In the genomic region with DNA sequence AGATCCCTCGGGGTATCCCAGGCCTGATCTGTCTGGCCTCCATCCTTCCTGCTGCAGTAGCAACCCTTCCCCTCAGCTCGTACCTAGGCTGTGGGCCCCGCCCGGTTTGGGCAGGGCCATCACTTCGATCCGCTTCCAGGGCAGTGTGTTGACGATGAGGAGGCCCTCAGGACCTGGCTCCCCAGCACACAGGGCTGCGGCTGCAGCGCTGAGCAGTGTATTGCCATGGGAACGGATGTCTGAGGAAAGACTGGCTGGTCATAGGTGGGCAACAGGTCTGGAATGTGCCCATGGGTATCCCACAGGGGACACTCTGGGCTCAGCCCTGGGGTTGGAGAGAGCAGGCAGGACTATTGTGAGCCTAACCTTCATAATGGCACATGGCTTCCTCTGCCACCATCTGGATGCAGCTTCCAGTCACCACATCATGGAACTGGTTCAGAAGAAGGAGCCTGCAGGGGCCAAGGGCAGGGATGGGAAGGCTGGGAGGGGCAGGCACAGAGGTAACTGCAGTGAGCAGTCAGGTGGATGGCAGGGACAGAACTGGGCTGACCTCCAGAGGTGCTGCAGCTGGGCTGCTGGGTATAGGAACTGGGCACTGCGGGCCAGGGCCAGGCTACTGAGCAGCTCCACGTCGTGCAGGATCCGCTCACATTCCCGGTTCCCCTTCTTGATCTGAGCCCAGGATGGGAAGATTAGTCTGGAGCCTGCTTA, we compare ENCODE assay signal across 29 cellular contexts.
"Had no signal": no experiment of that assay in that cellular context is flagged by ENCODE, and none has a peak within 500 bp of the region (broad histone marks: within the 10 kb centered on the region; RNA-seq: fewer than 3 reads in every experiment).

No MANE protein-coding gene starts in this region.

- H3K4me3 Mint-ChIP-seq: activated naive CD4-positive, alpha-beta T cell treated with anti-CD3 and anti-CD28 coated beads, Interleukin-2, amount 50 U/mL, for 24 hours; activated T-helper 1 cell treated with anti-CD3 and anti-CD28 coated beads, Interleukin-12 subunit alpha, Interleukin-12 subunit beta, Interleukin-2, Interleukin-4 antibody, amounts not matched to agents 30 ng/mL and 10 ng/mL and 1 ng/mL, durations not matched to agents 14 hours and 24 hours and 36 hours; T-helper 1 cell treated with Interleukin-12 subunit alpha and Interleukin-12 subunit beta and Interleukin-4 antibody, amounts not matched to agents 30 μg/mL and 1 μg/mL, for 36 hours; WTC11 had no signal

- H3K27ac Mint-ChIP-seq: activated naive CD4-positive, alpha-beta T cell treated with anti-CD3 and anti-CD28 coated beads, Interleukin-2, amount 50 U/mL, for 24 hours; WTC11 had no signal

- H3K27me3 Mint-ChIP-seq: activated naive CD4-positive, alpha-beta T cell treated with anti-CD3 and anti-CD28 coated beads, Interleukin-2, amount 50 U/mL, for 24 hours had no signal

- DNase-seq: activated CD4-positive, alpha-beta T cell treated with anti-CD3 and anti-CD28 coated beads for 48 hours; activated CD4-positive, alpha-beta T cell treated with anti-CD3 and anti-CD28 coated beads, Interleukin-2, amount 50 U/mL, for 4 hours; activated CD4-positive, CD25-positive, alpha-beta regulatory T cell treated with anti-CD3 and anti-CD28 coated beads, Interleukin-2, amount 50 U/mL, for 72 hours; activated CD8-positive, alpha-beta memory T cell treated with anti-CD3 and anti-CD28 coated beads, Interleukin-2, amount 50 U/mL, for 4 hours; activated effector memory CD4-positive, alpha-beta T cell treated with Interleukin-2 at 50 U/mL for 16 hours; activated naive CD4-positive, alpha-beta T cell; MG63; NCI-H1092 treated with DMSO at 0.1 percent for 48 hours; NCI-H1417 treated with DMSO at 0.1 percent for 48 hours; NCI-H1694; NCI-H2029; NCI-H2107; NCI-H2171 treated with DMSO at 0.1 percent for 48 hours; NCI-H226; NCI-H510A treated with DMSO at 0.1 percent for 48 hours; NCI-H69; NK-92 treated with Interleukin-12 subunit alpha and Interleukin-12 subunit beta, amount 100 ng/mL, for 24 hours; OCI-M1; RPMI8226; SHP77; T-helper 9 cell had no signal

- ATAC-seq: Panc1, SK-N-SH treated with all-trans-retinoic acid at 6 μM for 48 hours, WTC11 had no signal

- H3K4me1 ChIP-seq: breast epithelium, SJSA1 had no signal

- H3K4me1 Mint-ChIP-seq: activated naive CD4-positive, alpha-beta T cell treated with anti-CD3 and anti-CD28 coated beads, Interleukin-2, amount 50 U/mL, for 24 hours; WTC11 had no signal

- H3K9me3 Mint-ChIP-seq: activated naive CD4-positive, alpha-beta T cell treated with anti-CD3 and anti-CD28 coated beads, Interleukin-2, amount 50 U/mL, for 24 hours; activated T-helper 1 cell treated with anti-CD3 and anti-CD28 coated beads, Interleukin-12 subunit alpha, Interleukin-12 subunit beta, Interleukin-2, Interleukin-4 antibody, amounts not matched to agents 30 ng/mL and 10 ng/mL and 1 ng/mL, durations not matched to agents 14 hours and 24 hours and 36 hours; T-helper 1 cell treated with Interleukin-12 subunit alpha and Interleukin-12 subunit beta and Interleukin-4 antibody, amounts not matched to agents 30 μg/mL and 1 μg/mL, for 36 hours; WTC11 had no signal

- H3K27ac ChIP-seq: breast epithelium, SJSA1 had no signal

- H3K9me3 ChIP-seq: breast epithelium, MG63, SJSA1 had no signal

- H3K4me3 ChIP-seq: breast epithelium, MG63, SJSA1 had no signal

- H3K27me3 ChIP-seq: breast epithelium, MG63, SJSA1 had no signal
